ENCODE assay signal across 12 cellular contexts in genomic region chr11:123490527-123490926, GRCh38.
"Had no signal": no experiment of that assay in that cellular context is flagged by ENCODE, and none has a peak within 500 bp of the region (broad histone marks: within the 10 kb centered on the region; RNA-seq: fewer than 3 reads in every experiment).

No MANE protein-coding gene starts in this region.

- H3K27ac ChIP-seq: stomach, thoracic aorta had no signal

- FAIRE-seq: small intestine had no signal

- DNase-seq: activated CD4-positive, alpha-beta T cell treated with anti-CD3 and anti-CD28 coated beads, Interleukin-2, amount 50 U/mL, for 4 hours; activated CD4-positive, CD25-positive, alpha-beta regulatory T cell treated with anti-CD3 and anti-CD28 coated beads, Interleukin-2, amount 50 U/mL, for 72 hours; activated gamma-delta T cell; activated T-cell treated with anti-CD3 and anti-CD28 coated beads, Interleukin-2, amount 50 U/mL, for 48 hours; mammary epithelial cell; mucosa of descending colon; naive thymus-derived CD8-positive, alpha-beta T cell; right cardiac atrium; small intestine; stomach had no signal

- ATAC-seq: esophagus mucosa; mucosa of descending colon; naive thymus-derived CD8-positive, alpha-beta T cell; right cardiac atrium had no signal

- H3K36me3 ChIP-seq: stomach, thoracic aorta had no signal

- H3K4me3 ChIP-seq: mucosa of descending colon, stomach, thoracic aorta had no signal

- H3K9me3 ChIP-seq: mucosa of descending colon, stomach, thoracic aorta had no signal

- H3K4me1 ChIP-seq: stomach had no signal
